13 cellular contexts compared by ENCODE assay signal in the genomic region with DNA sequence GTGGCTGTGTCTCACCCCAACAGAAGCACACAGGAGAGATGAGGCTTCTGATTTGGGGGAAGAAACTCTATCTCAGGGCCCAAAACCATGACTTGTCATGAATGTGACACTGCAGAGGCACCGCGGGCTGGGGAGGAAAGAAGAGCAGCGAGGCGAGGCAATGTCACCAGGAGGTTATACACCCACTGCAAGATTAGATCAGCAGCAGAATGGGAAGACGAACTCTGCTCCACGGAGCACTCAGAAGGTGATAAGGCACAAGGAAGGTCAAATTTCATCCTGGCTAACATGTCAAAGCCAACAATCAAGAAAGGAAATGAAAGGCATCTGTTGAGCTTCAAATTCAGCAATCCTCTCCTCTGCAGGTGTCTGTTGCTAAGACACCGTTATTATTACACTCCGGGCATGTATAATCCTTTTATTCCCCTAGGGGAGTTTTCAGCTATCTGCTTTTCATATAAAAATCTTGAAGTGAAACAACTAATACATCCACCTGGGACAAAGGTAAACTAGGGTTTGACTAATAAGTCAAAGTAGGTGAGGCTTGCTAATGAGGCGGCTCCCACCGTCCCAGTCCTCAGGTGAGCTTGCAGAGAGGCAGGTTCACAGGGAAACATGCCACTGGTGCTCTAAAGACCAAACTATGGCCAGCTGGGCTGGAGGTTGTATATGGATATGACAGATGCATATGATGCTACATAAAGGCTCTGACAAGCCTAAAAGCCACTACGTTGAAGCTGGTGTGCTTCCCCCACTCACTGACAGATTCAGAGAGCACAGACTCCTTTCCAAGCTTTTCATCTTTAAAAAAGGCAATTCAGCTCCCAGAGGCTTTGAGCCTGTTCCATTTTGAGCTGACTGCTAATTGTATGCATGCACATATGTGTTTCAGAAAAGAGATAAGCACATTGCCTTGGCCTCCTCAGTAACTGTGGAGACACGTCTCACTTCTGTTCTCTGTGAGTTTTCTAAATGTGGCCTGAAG.
DNase-seq lines count a peak whose midpoint lies in the region; ATAC-seq lines count a peak whose summit lies in the region.
"Had no signal": no experiment of that assay in that cellular context is flagged by ENCODE, and none has a peak within 500 bp of the region (broad histone marks: within the 10 kb centered on the region; RNA-seq: fewer than 3 reads in every experiment).

No MANE protein-coding gene starts in this region.

- H3K18ac ChIP-seq in mesendoderm (ENCODE audit: low read length): no peak overlapping the region

- H4K8ac ChIP-seq in mesendoderm (ENCODE audit: low read depth, low read length): no peak overlapping the region

- no peak overlapping the region for H2BK120ac ChIP-seq in mesendoderm (ENCODE audit: low read depth, low read length)

- H2BK15ac ChIP-seq in mesendoderm (replicated peaks; ENCODE audit: low read depth): no peak overlapping the region

- no peak overlapping the region for H3K4me3 ChIP-seq in mesendoderm (ENCODE audit: low read length)
- H3K4me3 ChIP-seq: tibial nerve had no signal

- no peaks in the 10 kb centered on the region for H3K27me3 ChIP-seq in mesendoderm (ENCODE audit: insufficient read depth, low read length, poor library complexity)
- H3K27me3 ChIP-seq: tibial nerve had no signal

- ATAC-seq in activated T-helper 17 cell treated with anti-CD3 and anti-CD28 coated beads, Interleukin-2, amount 50 U/mL, for 72 hours (replicated peaks): no peak
- no peak for ATAC-seq in GM19397 (IDR thresholded peaks at IDR 0.05; ENCODE audit: unreplicated experiment)
- no peak for ATAC-seq in GM18498 (IDR thresholded peaks at IDR 0.05; ENCODE audit: unreplicated experiment)
- ATAC-seq: right cardiac atrium had no signal

- peaks cover 30% of the 10 kb centered on the region for H3K36me3 Mint-ChIP-seq in activated T-helper 17 cell treated with anti-CD3 and anti-CD28 coated beads, Interleukin-2, amount 50 U/mL, for 72 hours (ENCODE audit: low read depth)
- H3K36me3 Mint-ChIP-seq: mesothelial cell of epicardium had no signal

- no peaks in the 10 kb centered on the region for H3K79me2 ChIP-seq in mesendoderm (ENCODE audit: control insufficient read depth, insufficient read depth, low read length)

- H3K27me3 Mint-ChIP-seq in activated T-helper 17 cell treated with anti-CD3 and anti-CD28 coated beads, Interleukin-2, amount 50 U/mL, for 72 hours: no peaks in the 10 kb centered on the region

- DNase-seq in Ammon's horn (ENCODE audit: low spot score) (peak; percentile 52), NCI-H1694 (lab: John Stamatoyannopoulos, UW) (peak; percentile 73), mesendoderm (peak; percentile 72), DMS114 treated with DMSO at 0.1 percent for 48 hours (lab: John Stamatoyannopoulos, UW; ENCODE audit: unreplicated experiment) (no peak), H4 (ENCODE audit: low spot score) (no peak)
- DNase-seq: aorta, MM.1S had no signal

- no peak overlapping the region for H3K23ac ChIP-seq in mesendoderm (ENCODE audit: low read length)

- no peak overlapping the region for H2AK5ac ChIP-seq in mesendoderm (ENCODE audit: low read length)

- H3K4me1 ChIP-seq in mesendoderm (ENCODE audit: control insufficient read depth, low read depth, low read length): peaks cover 6% of the 10 kb centered on the region
- H3K4me1 ChIP-seq: tibial nerve had no signal

- no peak overlapping the region for H2BK5ac ChIP-seq in mesendoderm (ENCODE audit: low read length)

- H3K79me1 ChIP-seq in mesendoderm (ENCODE audit: low read length): no peaks in the 10 kb centered on the region

- H3K9ac ChIP-seq in mesendoderm (ENCODE audit: low read length): no peak overlapping the region

- H3K4me1 Mint-ChIP-seq in activated T-helper 17 cell treated with anti-CD3 and anti-CD28 coated beads, Interleukin-2, amount 50 U/mL, for 72 hours: peaks cover 12% of the 10 kb centered on the region

- H3K27ac ChIP-seq in mesendoderm (ENCODE audit: low read depth, low read length): no peak overlapping the region
- H3K27ac ChIP-seq: tibial nerve had no signal

- no peaks in the 10 kb centered on the region for H3K36me3 ChIP-seq in mesendoderm (ENCODE audit: control insufficient read depth, insufficient read depth, low read length)
- H3K36me3 ChIP-seq: tibial nerve had no signal

- H4K5ac ChIP-seq in mesendoderm (ENCODE audit: low read length): no peak overlapping the region

- H3K56ac ChIP-seq in mesendoderm (ENCODE audit: low read length): no peak overlapping the region

- no peaks in the 10 kb centered on the region for H3K9me3 Mint-ChIP-seq in activated T-helper 17 cell treated with anti-CD3 and anti-CD28 coated beads, Interleukin-2, amount 50 U/mL, for 72 hours
- H3K9me3 Mint-ChIP-seq: mesothelial cell of epicardium had no signal

- no peak overlapping the region for H3K4me2 ChIP-seq in mesendoderm (ENCODE audit: low read length)

- no peak overlapping the region for H3K4ac ChIP-seq in mesendoderm (ENCODE audit: low read depth, low read length)

- WGBS in mesendoderm (ENCODE audit: extremely low coverage, insufficient coverage, low lambda C conversion rate): no CpG with 5 or more reads among the region's 12 CpGs

- H3K4me3 Mint-ChIP-seq in activated T-helper 17 cell treated with anti-CD3 and anti-CD28 coated beads, Interleukin-2, amount 50 U/mL, for 72 hours: no peak overlapping the region
- H3K4me3 Mint-ChIP-seq: mesothelial cell of epicardium had no signal

- peak overlapping the region; percentile 18 for H3K27ac Mint-ChIP-seq in activated T-helper 17 cell treated with anti-CD3 and anti-CD28 coated beads, Interleukin-2, amount 50 U/mL, for 72 hours
- H3K27ac Mint-ChIP-seq: mesothelial cell of epicardium had no signal

Comparison
In these comparisons a context has a peak if more than half of its experiments do, and no peak if none do; other contexts are left out.
1. DNase-seq: peak in Ammon's horn (single experiment), NCI-H1694 (single experiment) and mesendoderm (single experiment); none in DMS114 treated with DMSO at 0.1 percent for 48 hours (single experiment) and H4 (single experiment).